In the genomic region with DNA sequence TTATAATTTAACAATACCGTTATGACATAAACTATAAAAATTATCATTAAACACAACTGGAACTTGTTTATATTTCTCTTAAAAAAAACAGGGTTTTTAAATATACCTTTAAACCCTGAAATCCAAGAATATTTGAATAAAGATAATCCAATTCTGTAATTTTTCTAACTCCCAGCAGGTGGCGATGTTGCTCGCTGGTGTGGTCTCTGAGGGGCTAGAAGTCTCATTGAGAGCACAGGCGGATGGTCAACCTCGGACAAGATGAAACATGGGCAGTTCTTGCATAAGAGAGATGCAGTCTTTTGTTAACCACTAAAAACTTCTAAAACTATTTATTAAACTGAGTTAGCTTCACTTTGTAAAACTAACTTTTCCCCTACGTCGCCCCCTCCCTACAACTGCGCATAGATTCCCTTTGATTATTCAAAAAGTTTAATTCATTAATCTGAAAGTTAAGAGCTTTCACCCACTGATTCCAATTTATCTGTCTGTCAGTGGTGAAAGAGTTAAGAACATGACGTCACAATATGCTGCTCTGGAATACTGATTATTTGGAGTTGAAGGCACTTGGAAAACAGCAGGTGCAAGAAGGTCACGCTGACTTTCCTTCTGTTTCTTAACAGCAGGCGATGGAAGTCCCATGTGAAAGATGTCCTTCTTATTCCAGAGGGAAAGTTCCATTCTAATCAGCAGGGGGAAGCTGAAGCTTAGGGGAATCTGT, we compare ENCODE assay signal across 8 cellular contexts. TPM values are rescaled to one million over a fixed set of nuclear protein-coding genes. Genes with fewer than 3 reads are reported as not detected.
DNase-seq lines count a peak whose midpoint lies in the region; ATAC-seq and TF ChIP-seq lines count a peak whose summit lies in the region.

No MANE protein-coding gene starts in this region.

- no peaks in the 10 kb centered on the region for H3K27me3 Mint-ChIP-seq in activated B cell treated with CpG ODN at 0.5 μM for 24 hours
- H3K27me3 Mint-ChIP-seq in endodermal cell (ENCODE audit: insufficient read depth) = no peaks in the 10 kb centered on the region

- no peak overlapping the region for H2BK12ac ChIP-seq in mesenchymal stem cell (ENCODE audit: low read length in 2 of 2)

- no peak overlapping the region for H3K4me2 ChIP-seq in mesenchymal stem cell (ENCODE audit: low read length, poor library complexity, severe bottlenecking)

- H3K4me3 ChIP-seq in endodermal cell (ENCODE audit: low read length) = no peak overlapping the region
- H3K4me3 ChIP-seq in mesenchymal stem cell (ENCODE audit: insufficient read depth in 1 of 2, low read depth in 1 of 2, low read length in 2 of 2) = no peak overlapping the region

- DNase-seq in activated T-cell treated with anti-CD3 and anti-CD28 coated beads for 24 hours (ENCODE audit: low read depth) = peak; percentile 4
- no peak for DNase-seq in activated T-cell treated with anti-CD3 and anti-CD28 coated beads for 4 hours
- peak; percentile 28 to 73 (median 32) for DNase-seq in NCI-H1417 (lab: John Stamatoyannopoulos, UW)
- DNase-seq in activated B cell treated with CpG ODN at 0.5 μM for 24 hours = no peak
- peak; percentile 81 for DNase-seq in endodermal cell
- peak; percentile 65 for DNase-seq in mesenchymal stem cell
- DNase-seq in substantia nigra (lab: John Stamatoyannopoulos, UW) = peak in 39 of 49 donors; percentile 4 to 68 (median 38)

- H2BK120ac ChIP-seq in mesenchymal stem cell (ENCODE audit: low read depth, low read length) = no peak overlapping the region

- POLR2A ChIA-PET in activated B cell treated with CpG ODN at 0.5 μM for 24 hours (lab: Charles Lee) = no interaction called here

- no peak overlapping the region for H3K27ac Mint-ChIP-seq in activated B cell treated with CpG ODN at 0.5 μM for 24 hours
- no peak overlapping the region for H3K27ac Mint-ChIP-seq in endodermal cell

- H3K79me1 ChIP-seq in mesenchymal stem cell (replicated peaks; ENCODE audit: low read length, poor library complexity, severe bottlenecking) = no peaks in the 10 kb centered on the region

- TF ChIP-seq CTCF in activated B cell treated with CpG ODN at 0.5 μM for 24 hours (IDR thresholded peaks at IDR 0.05) (peak; percentile 61), endodermal cell (conservative IDR thresholded peaks at IDR 0.05) (peak; percentile 92)

- H3K4ac ChIP-seq in mesenchymal stem cell (ENCODE audit: low read depth in 1 of 2, low read length in 2 of 2) = no peak overlapping the region

- no peak overlapping the region for H3K4me3 Mint-ChIP-seq in activated B cell treated with CpG ODN at 0.5 μM for 24 hours
- no peak overlapping the region for H3K4me3 Mint-ChIP-seq in endodermal cell

- H3K36me3 Mint-ChIP-seq in activated B cell treated with CpG ODN at 0.5 μM for 24 hours (ENCODE audit: low read depth) (no peaks in the 10 kb centered on the region), endodermal cell (ENCODE audit: low read depth) (peaks cover 3% of the 10 kb centered on the region)

- intact Hi-C loops in activated B cell treated with CpG ODN at 0.5 μM for 24 hours (cut with micrococcal nuclease) = loop anchor here (1.0 to 5.0 kb wide), 5 partner anchors 159 to 837 kb away; no protein-coding TSS in a partner anchor

- H3K4me1 ChIP-seq in endodermal cell (ENCODE audit: control insufficient read depth, insufficient read depth, low read length) (peaks cover 5% of the 10 kb centered on the region), mesenchymal stem cell (ENCODE audit: control insufficient read depth, insufficient read depth, low read depth, low read length) (no peaks in the 10 kb centered on the region)

- ATAC-seq in activated B cell treated with CpG ODN at 0.5 μM for 24 hours (ENCODE audit: low read depth) = no peak
- no peak for ATAC-seq in GM21576 (IDR thresholded peaks at IDR 0.05; ENCODE audit: unreplicated experiment)

- no peak overlapping the region for H3K14ac ChIP-seq in mesenchymal stem cell (ENCODE audit: low read length in 2 of 2)

- H3K27me3 ChIP-seq in endodermal cell (ENCODE audit: control insufficient read depth, insufficient read depth, low read length, poor library complexity, severe bottlenecking) (no peaks in the 10 kb centered on the region), mesenchymal stem cell (ENCODE audit: control insufficient read depth in 1 of 2, insufficient read depth in 1 of 2, low read length in 2 of 2) (no peaks in the 10 kb centered on the region)

- peaks cover 4% of the 10 kb centered on the region for H3K9me3 Mint-ChIP-seq in activated B cell treated with CpG ODN at 0.5 μM for 24 hours
- peaks cover 18% of the 10 kb centered on the region for H3K9me3 Mint-ChIP-seq in endodermal cell

- WGBS in endodermal cell (ENCODE audit: insufficient coverage in 1 of 2, insufficient read length in 1 of 2), 2 experiments = 0 to 36% methylated on average over 2 to 11 of the region's 11 CpGs
- 60% methylated on average over 3 of the region's 11 CpGs for WGBS in mesenchymal stem cell

- H3K9me3 ChIP-seq in endodermal cell (ENCODE audit: control insufficient read depth, low read length) (peaks cover 33% of the 10 kb centered on the region), mesenchymal stem cell (ENCODE audit: control insufficient read depth, low read length) (peaks cover 5% of the 10 kb centered on the region)

- no peak overlapping the region for H3K18ac ChIP-seq in mesenchymal stem cell (ENCODE audit: low read depth in 1 of 2, low read length in 2 of 2)

- CTCF ChIA-PET in activated B cell treated with CpG ODN at 0.5 μM for 24 hours (lab: Charles Lee) = interaction anchor here (1.3 to 3.2 kb wide), 2 partner anchors 12 to 532 kb away, joined by 4 to 24 read pairs; no protein-coding TSS in a partner anchor

- H3K23ac ChIP-seq in mesenchymal stem cell (ENCODE audit: low read length in 2 of 2) = no peak overlapping the region

- H3K9ac ChIP-seq in endodermal cell (ENCODE audit: extremely low read depth, low read length, poor library complexity, severe bottlenecking) = no peak overlapping the region
- peak overlapping the region; percentile 7 for H3K9ac ChIP-seq in mesenchymal stem cell (ENCODE audit: low read length)

- no peak overlapping the region for H2AK5ac ChIP-seq in mesenchymal stem cell (ENCODE audit: low read length, severe bottlenecking)

- H2AFZ ChIP-seq in mesenchymal stem cell (ENCODE audit: low read depth, low read length) = no peak overlapping the region

- H4K91ac ChIP-seq in mesenchymal stem cell (ENCODE audit: low read length) = no peak overlapping the region

- no peak overlapping the region for H2BK15ac ChIP-seq in mesenchymal stem cell (ENCODE audit: low read depth, poor library complexity, severe bottlenecking)

- H3K4me1 Mint-ChIP-seq in activated B cell treated with CpG ODN at 0.5 μM for 24 hours (no peaks in the 10 kb centered on the region), endodermal cell (peaks cover 10% of the 10 kb centered on the region)

- no peak overlapping the region for H4K8ac ChIP-seq in mesenchymal stem cell (ENCODE audit: low read length)

- H3K36me3 ChIP-seq in endodermal cell (ENCODE audit: control insufficient read depth, insufficient read depth, low read length) (no peaks in the 10 kb centered on the region), mesenchymal stem cell (ENCODE audit: control insufficient read depth in 1 of 2, insufficient read depth in 2 of 2, low read depth in 1 of 2, low read length in 2 of 2) (no peaks in the 10 kb centered on the region)

- H3K27ac ChIP-seq in endodermal cell (ENCODE audit: low read depth, low read length) = peak overlapping the region; percentile 73
- no peak overlapping the region for H3K27ac ChIP-seq in mesenchymal stem cell (ENCODE audit: low read length, poor library complexity, severe bottlenecking)
- H3K27ac ChIP-seq in substantia nigra (ENCODE audit: low read depth, low read length, poor library complexity, severe bottlenecking) = peak overlapping the region; percentile 39

- H2BK5ac ChIP-seq in mesenchymal stem cell (ENCODE audit: low read depth, low read length, poor library complexity, severe bottlenecking) = no peak overlapping the region

RNA-seq across cellular contexts. Expression of gene DMP1, which starts 29.5 kb away (rescaled TPM):
- total RNA-seq in activated B cell treated with CpG ODN at 0.5 μM for 24 hours (not detected in 2 replicates), endodermal cell (under 1 TPM in 1 of 2 donors, not detected in 1; 0.09 TPM)
- not detected for polyA plus RNA-seq in endodermal cell (2013, experiment 1 of 2)
- polyA plus RNA-seq in endodermal cell (2013, experiment 2 of 2) = not detected
- polyA plus RNA-seq in mesenchymal stem cell (2013, experiment 1 of 2) = 0.01 TPM
- 0.01 TPM for polyA plus RNA-seq in mesenchymal stem cell (2013, experiment 2 of 2)

Comparison
In these comparisons a context has a peak if more than half of its experiments do, and no peak if none do; other contexts are left out.
1. DNase-seq: peak in activated T-cell treated with anti-CD3 and anti-CD28 coated beads for 24 hours (single experiment), NCI-H1417 (3 of 3), endodermal cell (single experiment), mesenchymal stem cell (single experiment) and substantia nigra (39 of 49); none in activated T-cell treated with anti-CD3 and anti-CD28 coated beads for 4 hours (single experiment) and activated B cell treated with CpG ODN at 0.5 μM for 24 hours (single experiment).